ENCODE assay signal across 8 cellular contexts in the genomic region with DNA sequence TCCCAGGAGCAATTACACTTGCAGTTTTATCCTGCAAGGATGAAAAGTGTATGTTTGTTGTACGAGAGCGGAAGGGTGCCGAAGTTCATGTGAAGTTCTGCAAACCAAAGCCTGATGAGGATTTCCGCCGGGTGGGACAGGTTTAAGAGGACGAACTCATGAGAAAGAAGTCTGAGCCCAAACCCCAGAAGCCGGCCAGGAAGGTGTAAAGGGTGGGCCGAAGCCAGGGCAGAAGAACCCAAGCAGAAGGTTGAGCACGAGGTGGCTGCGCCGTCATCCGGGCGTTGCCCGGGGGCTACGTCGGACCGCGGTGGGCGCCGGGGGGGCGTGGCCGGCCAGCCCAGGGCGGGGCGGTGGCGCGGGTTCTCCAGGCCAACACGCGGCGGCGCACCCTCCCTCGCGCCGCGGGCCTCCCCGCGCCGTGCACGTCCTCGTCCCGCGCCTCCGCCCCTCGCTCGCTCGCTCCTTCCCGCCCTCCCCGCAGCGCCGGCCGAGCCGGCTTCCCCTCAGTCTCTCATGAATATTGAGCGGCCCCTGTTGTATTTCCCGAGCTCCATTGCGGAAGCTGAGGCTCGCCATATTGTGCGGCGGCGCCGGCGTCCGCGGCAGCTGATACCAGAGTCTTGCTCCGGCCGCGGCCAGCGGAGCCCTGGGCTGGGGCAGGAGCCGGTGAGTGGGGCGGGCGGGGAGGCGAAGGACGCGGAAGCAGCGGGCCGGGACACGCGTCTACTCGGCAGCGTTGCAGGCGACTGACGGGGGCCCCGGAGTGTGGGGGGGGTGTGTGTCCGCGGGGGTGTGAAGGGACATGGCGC. TPM values are rescaled to one million over a fixed set of nuclear protein-coding genes. Genes with fewer than 3 reads are reported as not detected.
A peak's percentile ranks its signal among the peaks of the same experiment; 100 is the strongest.
DNase-seq lines count a peak whose midpoint lies in the region; ATAC-seq and TF ChIP-seq lines count a peak whose summit lies in the region.

A gene (plus strand): TSS at position 578 of the 812 bp plus-strand sequence. CDS start 41,996 bp downstream, outside the sequence.

- in situ Hi-C loops in GM23248 (cut with MboI), result no loop called here

- TF ChIP-seq POLR2A in gastroesophageal sphincter (IDR thresholded peaks at IDR 0.05), result peak; percentile 24 to 39

- no peaks in the 10 kb centered on the region for H3K9me2 ChIP-seq in GM23248 (ENCODE audit: insufficient read depth)

- H3K4me2 ChIP-seq in GM23248 (ENCODE audit: unreplicated experiment), result peak within 1 kb of the TSS; percentile 100

- peaks cover 39% of the 10 kb centered on the region for H3K79me2 ChIP-seq in GM23248 (ENCODE audit: insufficient read depth)

- H3K4me3 ChIP-seq in GM23248, result peak within 1 kb of the TSS; percentile 96
- H3K4me3 ChIP-seq in SJSA1, result peak within 1 kb of the TSS; percentile 81
- H3K4me3 ChIP-seq in gastroesophageal sphincter, result peak within 1 kb of the TSS; percentile 90
- H3K4me3 ChIP-seq in neutrophil (ENCODE audit: low read depth in 1 of 2, low read length in 1 of 2), result peak within 1 kb of the TSS; percentile 89 to 94

- DNase-seq in Daoy (ENCODE audit: low read depth) (peak; percentile 92), GM23248 (peak; percentile 87), Kasumi-1 (lab: John Stamatoyannopoulos, UW) (peak; percentile 68 to 76), SJSA1 (ENCODE audit: low read depth in 1 of 2, low spot score in 2 of 2) (peak; percentile 75 to 77), substantia nigra (lab: John Stamatoyannopoulos, UW) (peak; percentile 3 to 86 (median 62))
- DNase-seq in activated naive CD4-positive, alpha-beta T cell treated with Interleukin-2 at 50 U/mL for 16 hours, result peak; percentile 83

- TF ChIP-seq CTCF in gastroesophageal sphincter (IDR thresholded peaks at IDR 0.05) (peak in 2 of 4 experiments; percentile 12 to 43), neutrophil (IDR thresholded peaks at IDR 0.05) (no peak)

- TF ChIP-seq EP300 in gastroesophageal sphincter (IDR thresholded peaks at IDR 0.05), result no peak

- WGBS in GM23248 (ENCODE audit: low coverage in 1 of 2, low lambda C conversion rate in 2 of 2, missing lambda C conversion rate in 2 of 2), 2 experiments, result 1 to 5% methylated on average over 16 to 68 of the region's 84 CpGs
- 4 to 10% methylated on average over 6 to 8 of the region's 84 CpGs for WGBS in gastroesophageal sphincter (ENCODE audit: low coverage in 1 of 2), 2 donors

- H3K4me1 ChIP-seq in GM23248 (ENCODE audit: insufficient read depth), result peaks cover 17% of the 10 kb centered on the region
- peaks cover 17% of the 10 kb centered on the region for H3K4me1 ChIP-seq in SJSA1 (replicated peaks)
- peaks cover 3 to 26% (median 10%) of the 10 kb centered on the region in 3 donors for H3K4me1 ChIP-seq in gastroesophageal sphincter
- H3K4me1 ChIP-seq in neutrophil (ENCODE audit: control insufficient read depth in 1 of 2, insufficient read depth in 1 of 2, low read depth in 1 of 2, low read length in 1 of 2), result peaks cover 14 to 18% of the 10 kb centered on the region in 2 experiments

- H3K9ac ChIP-seq in GM23248, result peak within 1 kb of the TSS; percentile 86

- H3K27me3 ChIP-seq in GM23248 (replicated peaks; ENCODE audit: insufficient read depth) (no peaks in the 10 kb centered on the region), SJSA1 (replicated peaks) (no peaks in the 10 kb centered on the region), gastroesophageal sphincter (no peaks in the 10 kb centered on the region), neutrophil (peaks cover 9% of the 10 kb centered on the region)

- peak; percentile 93 for ATAC-seq in gastroesophageal sphincter

- H3F3A ChIP-seq in GM23248 (ENCODE audit: insufficient read depth), result peaks cover 32% of the 10 kb centered on the region

- H3K27ac ChIP-seq in GM23248, result peak within 1 kb of the TSS; percentile 61
- peak within 1 kb of the TSS; percentile 39 for H3K27ac ChIP-seq in SJSA1
- H3K27ac ChIP-seq in gastroesophageal sphincter, result peak within 1 kb of the TSS; percentile 66 to 91 (median 88)
- peak within 1 kb of the TSS; percentile 83 for H3K27ac ChIP-seq in neutrophil
- peak within 1 kb of the TSS; percentile 82 for H3K27ac ChIP-seq in substantia nigra (ENCODE audit: low read depth, low read length, poor library complexity, severe bottlenecking)

- H3K9me3 ChIP-seq in GM23248 (ENCODE audit: low read depth) (no peaks in the 10 kb centered on the region), SJSA1 (replicated peaks) (0 out of 2 replicates have a peak, but pooled peaks cover 5% of the 10 kb centered on the region), gastroesophageal sphincter (no peaks in the 10 kb centered on the region), neutrophil (no peaks in the 10 kb centered on the region)

- H2AFZ ChIP-seq in GM23248, result peak within 1 kb of the TSS; percentile 89

- H4K20me1 ChIP-seq in GM23248 (ENCODE audit: insufficient read depth), result peaks cover 29% of the 10 kb centered on the region

- H3K36me3 ChIP-seq in GM23248 (ENCODE audit: low read depth), result no peaks in the 10 kb centered on the region
- peaks cover 7% of the 10 kb centered on the region; the same call in 1 of the 2 replicates for H3K36me3 ChIP-seq in SJSA1
- no peaks in the 10 kb centered on the region for H3K36me3 ChIP-seq in gastroesophageal sphincter
- H3K36me3 ChIP-seq in neutrophil, result no peaks in the 10 kb centered on the region

RNA-seq across cellular contexts. Expression of the gene that starts here (rescaled TPM):
- total RNA-seq in Daoy (2014; rRNA removed; shearing (Covaris generic)), result 20.2 and 24.1 TPM in 2 replicates
- total RNA-seq in GM23248 (2014; rRNA removed; shearing (Covaris generic)), result 13.8 and 18.2 TPM in 2 replicates
- 16.7 and 19.6 TPM in 2 replicates for polyA plus RNA-seq in GM23248 (2016; fragmentation: Nextera tagmentation; extraction: Ambion mirVana)
- total RNA-seq in SJSA1 (2014; rRNA removed; shearing (Covaris generic)), result 8.1 and 20.9 TPM in 2 replicates
- 10 to 100 TPM; 10.2 to 18.7 (median 17.4) TPM for total RNA-seq in gastroesophageal sphincter

Comparison
In these comparisons a context has a peak if more than half of its experiments do, and no peak if none do; other contexts are left out.
1. Peak in every context shown above with its lines: DNase-seq, ATAC-seq, H3K4me3 ChIP-seq and H3K27ac ChIP-seq.